Comparison of ENCODE assay signal across 8 cellular contexts in genomic region chr17:41738077-41738800, GRCh38. TPM values are rescaled to one million over a fixed set of nuclear protein-coding genes. Genes with fewer than 3 reads are reported as not detected.
A peak's percentile ranks its signal among the peaks of the same experiment; 100 is the strongest.
DNase-seq lines count a peak whose midpoint lies in the region; ATAC-seq and TF ChIP-seq lines count a peak whose summit lies in the region.

No MANE protein-coding gene starts in this region.

- DNase-seq in DMS53 (lab: John Stamatoyannopoulos, UW) = peak; percentile 86
- peak; percentile 90 for DNase-seq in NCI-H69 (lab: John Stamatoyannopoulos, UW)
- peak; percentile 83 for DNase-seq in activated CD4-positive, alpha-beta T cell treated with anti-CD3 and anti-CD28 coated beads, Interleukin-2, amount 10 ng/mL, durations not matched to agents 7 days and 5 days
- peak; percentile 49 for DNase-seq in dedifferentiated amniotic fluid mesenchymal stem cell (ENCODE audit: extremely low spot score)
- peak; percentile 68 to 97 for DNase-seq in lower leg skin (ENCODE audit: low spot score in 2 of 2)
- peak; percentile 56 to 72 (median 67) for DNase-seq in stimulated activated CD4-positive, alpha-beta T cell treated with anti-CD3 and anti-CD28 coated beads, TNF-alpha, amount 100 ng/mL, for 1 hour (ENCODE audit: low read depth in 3 of 3, low spot score in 1 of 3)

- peak overlapping the region; percentile 71 for H3K27ac Mint-ChIP-seq in activated CD4-positive, alpha-beta T cell treated with anti-CD3 and anti-CD28 coated beads, Interleukin-2, amount 10 ng/mL, durations not matched to agents 7 days and 5 days

- intact Hi-C loops in lower leg skin (cut with DNase I; ENCODE audit: low total_unique reads) = no loop called here

- H3K27me3 Mint-ChIP-seq in activated CD4-positive, alpha-beta T cell treated with anti-CD3 and anti-CD28 coated beads, Interleukin-2, amount 10 ng/mL, durations not matched to agents 7 days and 5 days = peaks cover 33% of the 10 kb centered on the region

- H3K4me1 Mint-ChIP-seq in activated CD4-positive, alpha-beta T cell treated with anti-CD3 and anti-CD28 coated beads, Interleukin-2, amount 10 ng/mL, durations not matched to agents 7 days and 5 days = peaks cover 15% of the 10 kb centered on the region

- H3K36me3 Mint-ChIP-seq in activated CD4-positive, alpha-beta T cell treated with anti-CD3 and anti-CD28 coated beads, Interleukin-2, amount 10 ng/mL, durations not matched to agents 7 days and 5 days (ENCODE audit: low read depth) = no peaks in the 10 kb centered on the region

- CTCF ChIA-PET in activated CD4-positive, alpha-beta T cell treated with anti-CD3 and anti-CD28 coated beads, Interleukin-2, amount 10 ng/mL, durations not matched to agents 7 days and 5 days (lab: Charles Lee) = interaction anchor here (0.7 to 1.4 kb wide), 10 partner anchors 11 to 100 kb away, joined by 3 to 7 read pairs (median 3); partner anchors contain the start of gene KLHL10

- ATAC-seq in HG03159 (IDR thresholded peaks at IDR 0.05; ENCODE audit: unreplicated experiment) (peak; percentile 68), GM18858 (IDR thresholded peaks at IDR 0.05; ENCODE audit: unreplicated experiment) (no peak)

- WGBS in lower leg skin, 2 donors = 33 to 34% methylated on average over 9 to 10 of the region's 10 CpGs

- no peak for TF ChIP-seq POLR2A in lower leg skin (IDR thresholded peaks at IDR 0.05)

- TF ChIP-seq CTCF in lower leg skin (IDR thresholded peaks at IDR 0.05) = peak in 1 of 3 donors; percentile 96

- POLR2A ChIA-PET in activated CD4-positive, alpha-beta T cell treated with anti-CD3 and anti-CD28 coated beads, Interleukin-2, amount 10 ng/mL, durations not matched to agents 7 days and 5 days (lab: Charles Lee) = no interaction called here

- no peaks in the 10 kb centered on the region for H3K9me3 Mint-ChIP-seq in activated CD4-positive, alpha-beta T cell treated with anti-CD3 and anti-CD28 coated beads, Interleukin-2, amount 10 ng/mL, durations not matched to agents 7 days and 5 days

- no peak overlapping the region for H3K4me3 ChIP-seq in lower leg skin (ENCODE audit: low read depth, poor library complexity, severe bottlenecking)

- no peak overlapping the region for H3K4me3 Mint-ChIP-seq in activated CD4-positive, alpha-beta T cell treated with anti-CD3 and anti-CD28 coated beads, Interleukin-2, amount 10 ng/mL, durations not matched to agents 7 days and 5 days

RNA-seq across cellular contexts. Expression of gene HAP1, which starts 3.8 kb away (rescaled TPM):
- total RNA-seq in activated CD4-positive, alpha-beta T cell treated with anti-CD3 and anti-CD28 coated beads, Interleukin-2, amount 10 ng/mL, durations not matched to agents 7 days and 5 days = under 1 TPM; 0.25 to 0.31 TPM
- total RNA-seq in lower leg skin = 1 to 10 TPM in 2 of 4 donors, under 1 TPM in 2; 0.75 to 1.8 (median 1.1) TPM

RNA-seq across cellular contexts. Expression of gene GAST, which starts 26.1 kb away (rescaled TPM):
- not detected for total RNA-seq in activated CD4-positive, alpha-beta T cell treated with anti-CD3 and anti-CD28 coated beads, Interleukin-2, amount 10 ng/mL, durations not matched to agents 7 days and 5 days
- not detected for total RNA-seq in lower leg skin

RNA-seq across cellular contexts. Expression of gene JUP, which starts 48.3 kb away (rescaled TPM):
- under 1 TPM; 0.77 to 0.99 TPM for total RNA-seq in activated CD4-positive, alpha-beta T cell treated with anti-CD3 and anti-CD28 coated beads, Interleukin-2, amount 10 ng/mL, durations not matched to agents 7 days and 5 days
- 1,000 to 10,000 TPM; 1,980 to 2,336 (median 2,116) TPM for total RNA-seq in lower leg skin

RNA-seq across cellular contexts. Expression of gene EIF1, which starts 49.6 kb away (rescaled TPM):
- total RNA-seq in activated CD4-positive, alpha-beta T cell treated with anti-CD3 and anti-CD28 coated beads, Interleukin-2, amount 10 ng/mL, durations not matched to agents 7 days and 5 days = 100 to 1,000 TPM; 605 to 645 TPM
- total RNA-seq in lower leg skin = 100 to 1,000 TPM; 211 to 299 (median 249) TPM

Comparison
In these comparisons a context has a peak if more than half of its experiments do, and no peak if none do; other contexts are left out.
1. RNA of gene JUP, which starts 48.3 kb away (total RNA-seq): 1,980 to 2,336 TPM in lower leg skin; 0.77 to 0.99 TPM in activated CD4-positive, alpha-beta T cell treated with anti-CD3 and anti-CD28 coated beads, Interleukin-2, amount 10 ng/mL, durations not matched to agents 7 days and 5 days; every median in the first group is over 100 times any median in the second.
2. Peak in every context shown above with its lines, with median percentiles within 50 percentile points of each other: DNase-seq.